7 cellular contexts compared by ENCODE assay signal in genomic region chr1:246608616-246609376, GRCh38. TPM values are rescaled to one million over a fixed set of nuclear protein-coding genes. Genes with fewer than 3 reads are reported as not detected.
DNase-seq lines count a peak whose midpoint lies in the region; ATAC-seq and TF ChIP-seq lines count a peak whose summit lies in the region.

No MANE protein-coding gene starts in this region.

- H3K36me3 ChIP-seq in SJSA1 (0 out of 2 replicates have a peak, but pooled peaks cover 4% of the 10 kb centered on the region), mesenchymal stem cell (ENCODE audit: control insufficient read depth in 1 of 2, insufficient read depth in 2 of 2, low read depth in 1 of 2, low read length in 2 of 2) (peaks cover 0 to 3% of the 10 kb centered on the region in 2 experiments), testis (ENCODE audit: low read depth, missing control alignments) (no peaks in the 10 kb centered on the region), HAP-1 (replicated peaks) (no peaks in the 10 kb centered on the region)

- H2BK12ac ChIP-seq in mesenchymal stem cell (ENCODE audit: low read length in 2 of 2): peak overlapping the region in 1 of 2 experiments; percentile 82

- no peak overlapping the region for H2BK120ac ChIP-seq in mesenchymal stem cell (ENCODE audit: low read depth, low read length)

- peak overlapping the region; percentile 38 for H3K9ac ChIP-seq in mesenchymal stem cell (ENCODE audit: low read length)

- H3K4me1 ChIP-seq in SJSA1 (replicated peaks) (peaks cover 24% of the 10 kb centered on the region), mesenchymal stem cell (ENCODE audit: control insufficient read depth, insufficient read depth, low read depth, low read length) (peaks cover 6% of the 10 kb centered on the region), testis (peaks cover 8% of the 10 kb centered on the region), HAP-1 (no peaks in the 10 kb centered on the region)

- peak overlapping the region in 1 of 2 experiments; percentile 74 for H3K18ac ChIP-seq in mesenchymal stem cell (ENCODE audit: low read depth in 1 of 2, low read length in 2 of 2)

- H4K8ac ChIP-seq in mesenchymal stem cell (ENCODE audit: low read length): no peak overlapping the region

- peak overlapping the region in 1 of 2 experiments; percentile 86 for H3K4ac ChIP-seq in mesenchymal stem cell (ENCODE audit: low read depth in 1 of 2, low read length in 2 of 2)

- TF ChIP-seq CTCF in coronary artery (IDR thresholded peaks at IDR 0.05) (no peak), testis (IDR thresholded peaks at IDR 0.05) (no peak)

- no peak overlapping the region for H2BK15ac ChIP-seq in mesenchymal stem cell (ENCODE audit: low read depth, poor library complexity, severe bottlenecking)

- H4K91ac ChIP-seq in mesenchymal stem cell (ENCODE audit: low read length): no peak overlapping the region

- H3K27ac ChIP-seq in SJSA1 (peak overlapping the region; percentile 68), coronary artery (peak overlapping the region in 1 of 2 donors; percentile 24), mesenchymal stem cell (ENCODE audit: low read length, poor library complexity, severe bottlenecking) (peak overlapping the region; percentile 94), testis (peak overlapping the region; percentile 32 to 41)

- peak overlapping the region; percentile 42 for H3K4me2 ChIP-seq in mesenchymal stem cell (ENCODE audit: low read length, poor library complexity, severe bottlenecking)

- H3K9me3 ChIP-seq in SJSA1 (replicated peaks) (no peaks in the 10 kb centered on the region), mesenchymal stem cell (ENCODE audit: control insufficient read depth, low read length) (no peaks in the 10 kb centered on the region), testis (no peaks in the 10 kb centered on the region), HAP-1 (no peaks in the 10 kb centered on the region)

- H3K79me1 ChIP-seq in mesenchymal stem cell (replicated peaks; ENCODE audit: low read length, poor library complexity, severe bottlenecking): peaks cover 16% of the 10 kb centered on the region

- WGBS in mesenchymal stem cell: 7% methylated on average over 15 of the region's 18 CpGs
- WGBS in testis, 2 donors: 32 to 44% methylated on average over 18 of the region's 18 CpGs

- ATAC-seq in GM18498 (IDR thresholded peaks at IDR 0.05; ENCODE audit: unreplicated experiment): peak; percentile 38
- ATAC-seq in HG03460 (IDR thresholded peaks at IDR 0.05; ENCODE audit: unreplicated experiment): peak; percentile 73

- intact Hi-C loops in testis (cut with DNase I; ENCODE audit: low total_unique reads): no loop called here

- H2AFZ ChIP-seq in mesenchymal stem cell (ENCODE audit: low read depth, low read length): no peak overlapping the region

- H2BK5ac ChIP-seq in mesenchymal stem cell (ENCODE audit: low read depth, low read length, poor library complexity, severe bottlenecking): peak overlapping the region; percentile 15

- H3K4me3 ChIP-seq in SJSA1 (no peak overlapping the region), coronary artery (peak overlapping the region; percentile 3), mesenchymal stem cell (ENCODE audit: insufficient read depth in 1 of 2, low read depth in 1 of 2, low read length in 2 of 2) (no peak overlapping the region), testis (no peak overlapping the region), HAP-1 (no peak overlapping the region)

- in situ Hi-C loops in HAP-1 (cut with MboI; ENCODE audit: low sequenced_read_pairs): no loop called here

- no peaks in the 10 kb centered on the region for H3K27me3 ChIP-seq in SJSA1 (replicated peaks)
- H3K27me3 ChIP-seq in mesenchymal stem cell (ENCODE audit: control insufficient read depth in 1 of 2, insufficient read depth in 1 of 2, low read length in 2 of 2): no peaks in the 10 kb centered on the region
- no peaks in the 10 kb centered on the region for H3K27me3 ChIP-seq in testis
- no peaks in the 10 kb centered on the region for H3K27me3 ChIP-seq in HAP-1 (ENCODE audit: low read depth)

- H3K23ac ChIP-seq in mesenchymal stem cell (ENCODE audit: low read length in 2 of 2): no peak overlapping the region

- no peak overlapping the region for H2AK5ac ChIP-seq in mesenchymal stem cell (ENCODE audit: low read length, severe bottlenecking)

- DNase-seq in SJSA1 (ENCODE audit: low read depth in 1 of 2, low spot score in 2 of 2): peak; percentile 78 to 82
- DNase-seq in coronary artery (ENCODE audit: low spot score): no peak
- peak; percentile 98 for DNase-seq in mesenchymal stem cell
- DNase-seq in testis: peak; percentile 80
- DNase-seq in HAP-1 (ENCODE audit: low spot score in 2 of 2): no peak

- H3K14ac ChIP-seq in mesenchymal stem cell (ENCODE audit: low read length in 2 of 2): no peak overlapping the region

- no peak for TF ChIP-seq POLR2A in testis (IDR thresholded peaks at IDR 0.05)

RNA-seq across cellular contexts. Expression of gene CNST, which starts 42.5 kb away (rescaled TPM):
- total RNA-seq in SJSA1 (2014; rRNA removed; shearing (Covaris generic)): 19.0 and 21.1 TPM in 2 replicates
- polyA plus RNA-seq in mesenchymal stem cell (2013, experiment 1 of 2): 8.8 TPM
- 9.2 TPM for polyA plus RNA-seq in mesenchymal stem cell (2013, experiment 2 of 2)
- 10 to 100 TPM; 56.7 to 61.6 TPM for total RNA-seq in testis
- 26.6 TPM for polyA plus RNA-seq in testis (ENCODE audit: insufficient read depth, low read depth, low replicate concordance)

RNA-seq across cellular contexts. Expression of gene TFB2M, which starts 42.7 kb away (rescaled TPM):
- 21.1 and 31.6 TPM in 2 replicates for total RNA-seq in SJSA1 (2014; rRNA removed; shearing (Covaris generic))
- 13.8 TPM for polyA plus RNA-seq in mesenchymal stem cell (2013, experiment 1 of 2)
- 13.7 TPM for polyA plus RNA-seq in mesenchymal stem cell (2013, experiment 2 of 2)
- 10 to 100 TPM; 19.8 to 20.0 TPM for total RNA-seq in testis
- polyA plus RNA-seq in testis (ENCODE audit: insufficient read depth, low read depth, low replicate concordance): 15.7 TPM

Comparison
In these comparisons a context has a peak if more than half of its experiments do, and no peak if none do; other contexts are left out.
1. DNase-seq: peak in SJSA1 (2 of 2), mesenchymal stem cell (single experiment) and testis (single experiment); none in coronary artery (single experiment) and HAP-1 (0 of 2).